ENCODE assay signal across 17 cellular contexts in genomic region chr11:86147004-86147403, GRCh38.
DNase-seq lines count a peak whose midpoint lies in the region; ATAC-seq and TF ChIP-seq lines count a peak whose summit lies in the region.
"Had no signal": no experiment of that assay in that cellular context is flagged by ENCODE, and none has a peak within 500 bp of the region (broad histone marks: within the 10 kb centered on the region; RNA-seq: fewer than 3 reads in every experiment).

No MANE protein-coding gene starts in this region.

- H2AFZ ChIP-seq in OCI-LY3 (ENCODE audit: low read depth, low read length), result 0 out of 2 replicates have a peak overlapping the region, but pooled peaks have one; percentile 5

- H3K4me3 ChIP-seq in OCI-LY3 (ENCODE audit: low read length) (no peak overlapping the region), gastroesophageal sphincter (no peak overlapping the region)
- H3K4me3 ChIP-seq: GM12878 had no signal

- H3K9me3 Mint-ChIP-seq in memory B cell, result no peaks in the 10 kb centered on the region
- H3K9me3 Mint-ChIP-seq in osteocyte (ENCODE audit: unreplicated experiment), result peaks cover 4% of the 10 kb centered on the region
- H3K9me3 Mint-ChIP-seq: CD4-positive, alpha-beta memory T cell had no signal

- DNase-seq in memory B cell (ENCODE audit: low spot score in 2 of 2), result no peak
- DNase-seq in osteocyte (ENCODE audit: extremely low spot score, unreplicated experiment), result no peak
- DNase-seq in stimulated activated CD4-positive, alpha-beta T cell treated with anti-CD3 and anti-CD28 coated beads, Interleukin-2, amount 100 ng/mL, for 48 hours, result no peak
- DNase-seq: CD4-positive, alpha-beta memory T cell; DND-41; NCI-H1417 treated with DMSO at 0.1 percent for 48 hours; NCI-H187; NCI-H446; NCI-H526; Right ventricle myocardium superior had no signal

- H3K27ac Mint-ChIP-seq in memory B cell (no peak overlapping the region), osteocyte (ENCODE audit: unreplicated experiment) (peak overlapping the region; percentile 45)
- H3K27ac Mint-ChIP-seq: CD4-positive, alpha-beta memory T cell had no signal

- no peaks in the 10 kb centered on the region for H3K27me3 ChIP-seq in OCI-LY3 (ENCODE audit: low read depth, low read length)
- H3K27me3 ChIP-seq in gastroesophageal sphincter, result no peaks in the 10 kb centered on the region

- H3K27ac ChIP-seq in OCI-LY3 (ENCODE audit: low read length) (no peak overlapping the region), gastroesophageal sphincter (no peak overlapping the region)
- H3K27ac ChIP-seq: HL-60, KMS-11 had no signal

- no peaks in the 10 kb centered on the region for H4K20me1 ChIP-seq in OCI-LY3 (ENCODE audit: insufficient read depth, low read length)

- no peak for TF ChIP-seq EP300 in gastroesophageal sphincter (IDR thresholded peaks at IDR 0.05)

- no peak for TF ChIP-seq CTCF in OCI-LY3 (IDR thresholded peaks at IDR 0.05; ENCODE audit: low read depth, low read length)
- TF ChIP-seq CTCF in osteocyte (IDR thresholded peaks at IDR 0.05), result no peak
- TF ChIP-seq CTCF in gastroesophageal sphincter (IDR thresholded peaks at IDR 0.05), result no peak

- H3K79me2 ChIP-seq in OCI-LY3 (ENCODE audit: low read length), result no peaks in the 10 kb centered on the region

- WGBS in gastroesophageal sphincter (ENCODE audit: low coverage in 1 of 2), 2 donors, result 90 to 96% methylated on average over 3 of the region's 3 CpGs

- no peaks in the 10 kb centered on the region for H3K9me3 ChIP-seq in OCI-LY3 (ENCODE audit: insufficient read depth, low read length)
- no peaks in the 10 kb centered on the region for H3K9me3 ChIP-seq in gastroesophageal sphincter

- H3K4me1 ChIP-seq in OCI-LY3 (ENCODE audit: low read length) (peaks cover 53% of the 10 kb centered on the region), gastroesophageal sphincter (peaks cover 16 to 40% (median 17%) of the 10 kb centered on the region in 3 donors)

- H3K36me3 Mint-ChIP-seq in memory B cell (peaks cover 2% of the 10 kb centered on the region), osteocyte (ENCODE audit: unreplicated experiment) (no peaks in the 10 kb centered on the region)

- peaks cover 1% of the 10 kb centered on the region for H3K27me3 Mint-ChIP-seq in memory B cell
- no peaks in the 10 kb centered on the region for H3K27me3 Mint-ChIP-seq in osteocyte (ENCODE audit: unreplicated experiment)
- H3K27me3 Mint-ChIP-seq: CD4-positive, alpha-beta memory T cell had no signal

- no peak overlapping the region for H3K4me3 Mint-ChIP-seq in memory B cell
- H3K4me3 Mint-ChIP-seq in osteocyte (ENCODE audit: unreplicated experiment), result no peak overlapping the region
- H3K4me3 Mint-ChIP-seq: CD4-positive, alpha-beta memory T cell had no signal

- peak; percentile 66 for ATAC-seq in HG02885 (IDR thresholded peaks at IDR 0.05; ENCODE audit: poor library complexity, unreplicated experiment)
- peak; percentile 66 for ATAC-seq in memory B cell (ENCODE audit: low read depth)
- ATAC-seq in GM21515 (IDR thresholded peaks at IDR 0.05; ENCODE audit: unreplicated experiment), result no peak
- ATAC-seq in gastroesophageal sphincter, result no peak
- ATAC-seq: GM12878 had no signal

- no peak overlapping the region for H3K9ac ChIP-seq in OCI-LY3 (ENCODE audit: low read length)
- H3K9ac ChIP-seq: KMS-11 had no signal

- peaks cover 15% of the 10 kb centered on the region for H3K4me1 Mint-ChIP-seq in memory B cell
- H3K4me1 Mint-ChIP-seq in osteocyte (ENCODE audit: unreplicated experiment), result peaks cover 55% of the 10 kb centered on the region

- no peak for TF ChIP-seq POLR2A in gastroesophageal sphincter (IDR thresholded peaks at IDR 0.05)

- H3K36me3 ChIP-seq in OCI-LY3 (replicated peaks; ENCODE audit: low read depth, low read length) (no peaks in the 10 kb centered on the region), gastroesophageal sphincter (no peaks in the 10 kb centered on the region)

- H3K4me2 ChIP-seq in OCI-LY3 (ENCODE audit: low read length), result peak overlapping the region; percentile 46
- H3K4me2 ChIP-seq: KMS-11 had no signal

Comparison
In these comparisons a context has a peak if more than half of its experiments do, and no peak if none do; other contexts are left out.
1. ATAC-seq: peak in HG02885 (single experiment) and memory B cell (single experiment); none in GM21515 (single experiment) and gastroesophageal sphincter (single experiment).